In the genomic region with DNA sequence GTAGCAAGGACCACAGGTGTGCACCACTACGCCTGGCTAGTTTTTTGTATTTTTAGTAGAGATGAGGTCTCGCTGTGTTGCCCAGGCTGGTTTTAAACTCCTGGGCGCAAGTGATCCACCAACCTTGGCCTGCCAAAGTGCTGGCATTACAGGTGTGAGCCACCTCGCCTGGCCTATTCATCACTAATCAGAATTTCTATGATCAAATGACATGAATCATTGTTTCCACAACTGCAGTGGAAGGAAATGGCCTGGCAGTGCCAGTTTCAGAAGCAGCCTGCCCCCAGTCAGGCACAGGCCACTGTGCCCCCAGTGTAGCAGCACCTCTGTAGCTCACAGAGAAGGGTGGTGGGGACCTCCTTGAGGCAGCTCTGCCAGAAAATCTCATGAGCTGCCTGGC, we compare ENCODE assay signal across 22 cellular contexts.
"Had no signal": no experiment of that assay in that cellular context is flagged by ENCODE, and none has a peak within 500 bp of the region (broad histone marks: within the 10 kb centered on the region; RNA-seq: fewer than 3 reads in every experiment).

No MANE protein-coding gene starts in this region.

- H3K4me1 Mint-ChIP-seq: endodermal cell had no signal

- H3K27me3 Mint-ChIP-seq: memory B cell; stimulated activated memory B cell treated with anti-CD40 and anti-IgM and Interleukin-4, amounts not matched to agents 10 μg/mL and 1 μg/mL and 100 μg/mL, for 72 hours; type B pancreatic cell had no signal

- H3K4me3 ChIP-seq: gastrocnemius medialis, lung, prostate gland, right atrium auricular region, sigmoid colon, stomach, thyroid gland had no signal

- H3K79me2 ChIP-seq: parathyroid adenoma had no signal

- H3K4me1 ChIP-seq: gastrocnemius medialis, parathyroid adenoma, right atrium auricular region, sigmoid colon, thyroid gland had no signal

- H3K9me3 ChIP-seq: gastrocnemius medialis, prostate gland, right atrium auricular region, sigmoid colon, stomach, thyroid gland had no signal

- H3K9me3 Mint-ChIP-seq: endodermal cell; memory B cell; natural killer cell; stimulated activated memory B cell treated with anti-CD40 and anti-IgM and Interleukin-4, amounts not matched to agents 10 μg/mL and 1 μg/mL and 100 μg/mL, for 72 hours; type B pancreatic cell had no signal

- H3K27ac Mint-ChIP-seq: type B pancreatic cell had no signal

- H2AFZ ChIP-seq: parathyroid adenoma had no signal

- H3K4me3 Mint-ChIP-seq: endodermal cell; memory B cell; natural killer cell; stimulated activated memory B cell treated with anti-CD40 and anti-IgM and Interleukin-4, amounts not matched to agents 10 μg/mL and 1 μg/mL and 100 μg/mL, for 72 hours; type B pancreatic cell had no signal

- ATAC-seq: esophagus mucosa; gastrocnemius medialis; left lobe of liver; natural killer cell; stimulated activated memory B cell treated with anti-CD40 and anti-IgM and Interleukin-4, amounts not matched to agents 10 μg/mL and 1 μg/mL and 100 μg/mL, for 72 hours had no signal

- H3K27ac ChIP-seq: epithelial cell of prostate, gastrocnemius medialis, parathyroid adenoma, right atrium auricular region, sigmoid colon, stomach, thyroid gland had no signal

- H3K9ac ChIP-seq: parathyroid adenoma had no signal

- H3K27me3 ChIP-seq: gastrocnemius medialis, right atrium auricular region, sigmoid colon, stomach, thyroid gland had no signal

- DNase-seq: effector CD8-positive, alpha-beta T cell; endodermal cell; foreskin fibroblast; gastrocnemius medialis; kidney; natural killer cell; occipital lobe; sigmoid colon; stimulated activated CD4-positive, alpha-beta T cell treated with anti-CD3 and anti-CD28 coated beads, Interleukin-2, amount 100 ng/mL, for 24 hours; stimulated activated CD4-positive, alpha-beta T cell treated with anti-CD3 and anti-CD28 coated beads, Interleukin-4, amount 100 ng/mL, for 24 hours; stomach; thyroid gland had no signal
